1 cellular context compared by ENCODE assay signal in genomic region chr2:169574539-169574938, GRCh38.
A peak's percentile ranks its signal among the peaks of the same experiment; 100 is the strongest.
TF ChIP-seq lines count a peak whose summit lies in the region.
"Not testable (repeated sequence)": the region's sequence is repeated elsewhere in the genome, so short reads cannot be mapped to it uniquely, and the experiment has no call there.

No MANE protein-coding gene starts in this region.

TF ChIP-seq in K562, 482 proteins besides CTCF, POLR2A, EP300 and RAD21:
- peak; percentile 84 for TF ChIP-seq CBFA2T3 (IDR thresholded peaks at IDR 0.05)
- TF ChIP-seq MGA (IDR thresholded peaks at IDR 0.05) = peak; percentile 16; the same call in 1 of the 2 replicates
- 0 out of 2 replicates have a peak, but pooled peaks have one; percentile 19 for TF ChIP-seq SMARCE1 (IDR thresholded peaks at IDR 0.05)
- peak; percentile 58 to 65; a peak in 3 of 4 replicates for TF ChIP-seq TRIM24 (IDR thresholded peaks at IDR 0.05)
- TF ChIP-seq MNT (conservative IDR thresholded peaks at IDR 0.05) = peak in 1 of 2 experiments; percentile 43; a peak in 2 of 4 replicates
- TF ChIP-seq CBFA2T2 (conservative IDR thresholded peaks at IDR 0.05) = peak; percentile 76
- TF ChIP-seq KDM1A (IDR thresholded peaks at IDR 0.05) = peak; percentile 14 to 33; a peak in 1 of 4 replicates
- peak; percentile 5 for TF ChIP-seq BRD9 (IDR thresholded peaks at IDR 0.05; ENCODE audit: low read depth, partially characterized antibody)
- 0 out of 2 replicates have a peak, but pooled peaks have one; percentile 15 for TF ChIP-seq NR2C1 (IDR thresholded peaks at IDR 0.05)
- TF ChIP-seq NR2C1 (tag; IDR thresholded peaks at IDR 0.05) = not testable (repeated sequence)
- peak; percentile 25; the same call in 1 of the 2 replicates for TF ChIP-seq NCOR1 (IDR thresholded peaks at IDR 0.05)
- TF ChIP-seq SMARCA4 (IDR thresholded peaks at IDR 0.05) = 0 out of 2 replicates have a peak, but pooled peaks have one; percentile 16
- peak; percentile 34; the same call in 1 of the 2 replicates for TF ChIP-seq ARID1B (IDR thresholded peaks at IDR 0.05)
- peak; percentile 60; the same call in 1 of the 2 replicates for TF ChIP-seq TAL1 (IDR thresholded peaks at IDR 0.05)
- TF ChIP-seq MAX (CRISPR knock-in tag; IDR thresholded peaks at IDR 0.05) = 0 out of 2 replicates have a peak, but pooled peaks have one; percentile 20
TF ChIP-seq in K562: peak in this region for 14; not testable (repeated sequence) for 468.
